ENCODE assay signal across 20 cellular contexts in the genomic region with DNA sequence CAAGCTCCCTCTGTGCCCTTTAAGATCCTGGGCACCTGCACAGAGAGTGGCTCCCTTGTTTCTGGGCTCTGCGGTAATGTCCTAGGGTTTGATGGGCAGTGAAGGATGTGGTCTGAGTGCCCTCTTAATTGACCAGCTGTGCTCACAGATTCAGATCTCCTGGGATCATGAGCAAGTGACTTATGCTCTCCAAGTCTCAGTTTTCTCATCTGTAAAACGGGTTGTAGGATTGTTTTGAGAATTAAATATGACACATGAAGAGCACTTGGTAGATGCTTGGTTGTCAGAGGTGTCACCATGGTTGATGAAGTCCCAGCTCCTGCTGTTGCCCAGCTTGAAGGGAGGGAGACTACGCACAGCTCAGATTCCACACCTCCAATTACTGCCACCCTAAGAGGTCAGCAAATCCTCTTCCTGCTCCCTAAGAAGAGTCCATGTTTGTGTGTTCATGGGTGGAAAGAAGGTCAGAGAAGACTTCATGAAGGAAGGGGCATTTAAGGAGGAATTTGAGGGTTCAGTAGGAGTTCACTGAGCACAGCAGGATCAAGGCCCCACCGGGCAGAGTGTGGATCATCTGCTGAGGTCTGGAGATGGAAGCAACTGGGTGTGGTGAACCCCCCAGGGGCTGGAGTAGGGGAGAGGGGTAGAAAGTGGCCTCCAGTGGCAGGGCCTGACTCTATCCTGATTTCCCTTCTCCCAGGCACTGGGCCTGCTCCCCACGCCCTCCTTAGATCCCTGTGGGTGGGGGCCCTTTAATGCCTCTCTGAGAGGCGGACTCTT. TPM values are rescaled to one million over a fixed set of nuclear protein-coding genes. Genes with fewer than 3 reads are reported as not detected.
DNase-seq lines count a peak whose midpoint lies in the region; ATAC-seq and TF ChIP-seq lines count a peak whose summit lies in the region.
"Had no signal": no experiment of that assay in that cellular context is flagged by ENCODE, and none has a peak within 500 bp of the region (broad histone marks: within the 10 kb centered on the region; RNA-seq: fewer than 3 reads in every experiment).

No MANE protein-coding gene starts in this region.

- ATAC-seq in activated naive CD8-positive, alpha-beta T cell treated with anti-CD3 and anti-CD28 coated beads, Interleukin-2, amount 50 U/mL, for 24 hours: no peak
- no peak for ATAC-seq in stimulated activated effector memory CD8-positive, alpha-beta T cell treated with anti-CD3 and anti-CD28 coated beads, Interleukin-12 subunit alpha, Interleukin-12 subunit beta, amount 100 ng/mL, for 72 hours
- no peak for ATAC-seq in HG03469 (IDR thresholded peaks at IDR 0.05; ENCODE audit: unreplicated experiment)
- ATAC-seq: body of pancreas had no signal

- H3K4me1 Mint-ChIP-seq in activated naive CD8-positive, alpha-beta T cell (ENCODE audit: low read depth): peaks cover 3% of the 10 kb centered on the region
- H3K4me1 Mint-ChIP-seq in activated naive CD8-positive, alpha-beta T cell treated with anti-CD3 and anti-CD28 coated beads, Interleukin-2, amount 50 U/mL, for 24 hours: no peaks in the 10 kb centered on the region
- H3K4me1 Mint-ChIP-seq in IgD-negative memory B cell (peaks cover 3 to 13% (median 6%) of the 10 kb centered on the region in 3 donors), immature natural killer cell (peaks cover 0 to 8% of the 10 kb centered on the region in 2 donors), CD14-positive monocyte (no peaks in the 10 kb centered on the region)
- peaks cover 6% of the 10 kb centered on the region for H3K4me1 Mint-ChIP-seq in stimulated activated effector memory CD8-positive, alpha-beta T cell treated with anti-CD3 and anti-CD28 coated beads, Interleukin-12 subunit alpha, Interleukin-12 subunit beta, amount 100 ng/mL, for 72 hours
- H3K4me1 Mint-ChIP-seq: activated naive CD8-positive, alpha-beta T cell treated with anti-CD3 and anti-CD28 coated beads, Interleukin-2, amount 10 ng/mL, durations not matched to agents 7 days and 5 days had no signal

- H3K27me3 Mint-ChIP-seq in activated naive CD8-positive, alpha-beta T cell: peaks cover 30% of the 10 kb centered on the region
- H3K27me3 Mint-ChIP-seq in activated naive CD8-positive, alpha-beta T cell treated with anti-CD3 and anti-CD28 coated beads, Interleukin-2, amount 50 U/mL, for 24 hours: peaks cover 61% of the 10 kb centered on the region
- H3K27me3 Mint-ChIP-seq in IgD-negative memory B cell: peaks cover 37% of the 10 kb centered on the region
- H3K27me3 Mint-ChIP-seq in immature natural killer cell (ENCODE audit: low read depth in 3 of 3): peaks cover 7 to 18% (median 13%) of the 10 kb centered on the region in 3 donors
- H3K27me3 Mint-ChIP-seq in CD14-positive monocyte (ENCODE audit: low read depth in 3 of 3): peaks cover 70 to 91% (median 71%) of the 10 kb centered on the region in 3 donors

- intact Hi-C loops in CD14-positive monocyte (cut with micrococcal nuclease): loop anchor here (5.0 kb wide), 2 partner anchors 43 to 68 kb away; no protein-coding TSS in a partner anchor

- H3K9me3 Mint-ChIP-seq in activated naive CD8-positive, alpha-beta T cell (ENCODE audit: low read depth): no peaks in the 10 kb centered on the region
- H3K9me3 Mint-ChIP-seq in activated naive CD8-positive, alpha-beta T cell treated with anti-CD3 and anti-CD28 coated beads, Interleukin-2, amount 50 U/mL, for 24 hours: no peaks in the 10 kb centered on the region
- no peaks in the 10 kb centered on the region for H3K9me3 Mint-ChIP-seq in IgD-negative memory B cell
- no peaks in the 10 kb centered on the region for H3K9me3 Mint-ChIP-seq in immature natural killer cell
- no peaks in the 10 kb centered on the region for H3K9me3 Mint-ChIP-seq in stimulated activated effector memory CD8-positive, alpha-beta T cell treated with anti-CD3 and anti-CD28 coated beads, Interleukin-12 subunit alpha, Interleukin-12 subunit beta, amount 100 ng/mL, for 72 hours
- H3K9me3 Mint-ChIP-seq in CD14-positive monocyte: peaks cover 0 to 14% (median 4%) of the 10 kb centered on the region in 7 donors
- H3K9me3 Mint-ChIP-seq: activated naive CD8-positive, alpha-beta T cell treated with anti-CD3 and anti-CD28 coated beads, Interleukin-2, amount 10 ng/mL, durations not matched to agents 7 days and 5 days had no signal

- TF ChIP-seq CTCF in CD14-positive monocyte (IDR thresholded peaks at IDR 0.05): no peak

- H3K4me3 Mint-ChIP-seq in activated naive CD8-positive, alpha-beta T cell: peak overlapping the region; percentile 74
- H3K4me3 Mint-ChIP-seq in activated naive CD8-positive, alpha-beta T cell treated with anti-CD3 and anti-CD28 coated beads, Interleukin-2, amount 50 U/mL, for 24 hours: no peak overlapping the region
- H3K4me3 Mint-ChIP-seq in IgD-negative memory B cell (peak overlapping the region; percentile 31 to 55 (median 44)), immature natural killer cell (peak overlapping the region; percentile 41 to 79 (median 55)), CD14-positive monocyte (peak overlapping the region in 1 of 2 donors; percentile 57)
- peak overlapping the region; percentile 30 for H3K4me3 Mint-ChIP-seq in stimulated activated effector memory CD8-positive, alpha-beta T cell treated with anti-CD3 and anti-CD28 coated beads, Interleukin-12 subunit alpha, Interleukin-12 subunit beta, amount 100 ng/mL, for 72 hours
- H3K4me3 Mint-ChIP-seq: activated naive CD8-positive, alpha-beta T cell treated with anti-CD3 and anti-CD28 coated beads, Interleukin-2, amount 10 ng/mL, durations not matched to agents 7 days and 5 days had no signal

- DNase-seq in activated naive CD8-positive, alpha-beta T cell treated with anti-CD3 and anti-CD28 coated beads, Interleukin-2, amount 50 U/mL, for 24 hours: no peak
- DNase-seq in immature natural killer cell: no peak
- DNase-seq in stimulated activated effector memory CD8-positive, alpha-beta T cell treated with anti-CD3 and anti-CD28 coated beads, Interleukin-12 subunit alpha, Interleukin-12 subunit beta, amount 100 ng/mL, for 72 hours (ENCODE audit: low spot score in 2 of 2): no peak
- no peak for DNase-seq in NCI-H526 treated with DMSO at 0.1 percent for 48 hours (lab: John Stamatoyannopoulos, UW)
- no peak for DNase-seq in CD14-positive monocyte (ENCODE audit: low spot score)
- DNase-seq: ACHN; activated CD4-positive, alpha-beta T cell treated with anti-CD3 and anti-CD28 coated beads for 48 hours; activated naive CD8-positive, alpha-beta T cell treated with anti-CD3 and anti-CD28 coated beads, Interleukin-2, amount 10 ng/mL, durations not matched to agents 7 days and 5 days; body of pancreas; DMS79 treated with DMSO at 0.1 percent for 48 hours; islet precursor cell; NCI-H1105; NCI-H2081 treated with DMSO at 0.1 percent for 48 hours; NCI-H510A; stimulated activated CD4-positive, alpha-beta T cell treated with anti-CD3 and anti-CD28 coated beads, Interleukin-4, amount 100 ng/mL, for 24 hours; uterus had no signal

- H3K36me3 Mint-ChIP-seq in activated naive CD8-positive, alpha-beta T cell: no peaks in the 10 kb centered on the region
- no peaks in the 10 kb centered on the region for H3K36me3 Mint-ChIP-seq in activated naive CD8-positive, alpha-beta T cell treated with anti-CD3 and anti-CD28 coated beads, Interleukin-2, amount 50 U/mL, for 24 hours (ENCODE audit: low read depth)
- H3K36me3 Mint-ChIP-seq in IgD-negative memory B cell (peaks cover 2% of the 10 kb centered on the region), immature natural killer cell (no peaks in the 10 kb centered on the region), CD14-positive monocyte (no peaks in the 10 kb centered on the region)
- no peaks in the 10 kb centered on the region for H3K36me3 Mint-ChIP-seq in stimulated activated effector memory CD8-positive, alpha-beta T cell treated with anti-CD3 and anti-CD28 coated beads, Interleukin-12 subunit alpha, Interleukin-12 subunit beta, amount 100 ng/mL, for 72 hours
- H3K36me3 Mint-ChIP-seq: activated naive CD8-positive, alpha-beta T cell treated with anti-CD3 and anti-CD28 coated beads, Interleukin-2, amount 10 ng/mL, durations not matched to agents 7 days and 5 days had no signal

- no peak overlapping the region for H3K27ac Mint-ChIP-seq in activated naive CD8-positive, alpha-beta T cell
- no peak overlapping the region for H3K27ac Mint-ChIP-seq in activated naive CD8-positive, alpha-beta T cell treated with anti-CD3 and anti-CD28 coated beads, Interleukin-2, amount 50 U/mL, for 24 hours
- H3K27ac Mint-ChIP-seq in IgD-negative memory B cell (peak overlapping the region in 1 of 3 donors; percentile 14), immature natural killer cell (peak overlapping the region in 1 of 6 donors; percentile 69), CD14-positive monocyte (peak overlapping the region in 1 of 7 donors; percentile 50)
- H3K27ac Mint-ChIP-seq in stimulated activated effector memory CD8-positive, alpha-beta T cell treated with anti-CD3 and anti-CD28 coated beads, Interleukin-12 subunit alpha, Interleukin-12 subunit beta, amount 100 ng/mL, for 72 hours: no peak overlapping the region
- H3K27ac Mint-ChIP-seq: activated naive CD8-positive, alpha-beta T cell treated with anti-CD3 and anti-CD28 coated beads, Interleukin-2, amount 10 ng/mL, durations not matched to agents 7 days and 5 days had no signal

RNA-seq across cellular contexts. Expression of a gene that starts 1.4 kb away (rescaled TPM):
- polyA plus RNA-seq in IgD-negative memory B cell (not detected), immature natural killer cell (under 1 TPM in 1 of 3 donors, not detected in 2; 0.14 TPM), CD14-positive monocyte (not detected)
- polyA plus RNA-seq: endothelial cell of umbilical vein had no signal
